8 cellular contexts compared by ENCODE assay signal in the genomic region with DNA sequence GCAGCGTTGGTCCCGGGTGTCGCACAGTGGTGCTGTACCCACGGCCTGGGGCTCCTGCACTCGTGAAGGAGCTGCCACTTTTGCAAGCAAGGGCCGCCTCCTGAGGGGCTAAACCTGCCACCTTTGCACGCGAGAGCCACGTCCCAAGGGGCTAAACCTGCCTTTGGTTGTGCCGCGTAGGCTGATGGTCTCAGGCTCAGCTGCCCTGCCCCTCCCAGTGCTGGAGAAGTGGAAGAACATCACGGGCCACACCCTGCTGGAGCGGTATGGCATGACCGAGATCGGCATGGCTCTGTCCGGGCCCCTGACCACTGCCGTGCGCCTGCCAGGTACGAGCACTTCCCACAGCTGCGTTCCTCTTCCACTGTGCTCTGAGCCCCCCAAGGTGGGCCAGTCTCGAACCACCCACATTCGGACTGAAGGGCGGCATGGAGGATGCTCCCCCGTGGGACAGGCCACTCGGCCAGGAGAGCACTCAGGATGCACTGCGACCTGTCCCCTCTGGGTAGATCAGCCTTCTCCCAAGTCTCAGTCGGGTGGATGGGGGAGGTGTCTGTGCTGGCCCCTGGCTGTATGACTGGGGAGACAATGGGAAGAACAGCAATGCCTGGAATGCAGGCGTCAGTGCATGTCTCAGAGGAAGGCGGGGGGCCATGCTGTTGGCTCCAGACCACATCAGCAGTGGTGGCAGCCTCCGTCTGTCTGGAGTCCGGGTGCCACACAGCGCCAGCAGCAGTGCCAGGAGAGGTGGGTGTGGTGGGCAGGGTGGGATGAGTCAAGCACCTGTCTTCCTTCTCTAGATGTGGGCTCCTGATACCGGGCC. TPM values are rescaled to one million over a fixed set of nuclear protein-coding genes. Genes with fewer than 3 reads are reported as not detected.
DNase-seq lines count a peak whose midpoint lies in the region; ATAC-seq and TF ChIP-seq lines count a peak whose summit lies in the region.

No MANE protein-coding gene starts in this region.

- no peak for ATAC-seq in left colon

- H3K36me3 ChIP-seq in GM06990 (ENCODE audit: control insufficient read depth, insufficient read depth, low read length) = peaks cover 29% of the 10 kb centered on the region
- peaks cover 3% of the 10 kb centered on the region; the same call in 1 of the 2 replicates for H3K36me3 ChIP-seq in SJCRH30

- H3K27me3 ChIP-seq in GM06990 (replicated peaks; ENCODE audit: control insufficient read depth, insufficient read depth, low read length) (no peaks in the 10 kb centered on the region), SJCRH30 (no peaks in the 10 kb centered on the region)

- no peak for TF ChIP-seq CTCF in GM06990 (IDR thresholded peaks at IDR 0.05; ENCODE audit: insufficient read depth, low read length, poor library complexity, severe bottlenecking)

- DNase-seq in GM06990 (ENCODE audit: extremely low read depth, insufficient read length) (peak; percentile 26), SJCRH30 (peak in 1 of 2 experiments; percentile 27), dermis blood vessel endothelial cell (peak; percentile 61), posterior vena cava (ENCODE audit: low spot score) (peak; percentile 79), DMS 273 (lab: John Stamatoyannopoulos, UW; ENCODE audit: unreplicated experiment) (no peak), left colon (no peak), NCI-H2171 treated with DMSO at 0.1 percent for 48 hours (lab: John Stamatoyannopoulos, UW) (no peak), NCI-H748 (lab: John Stamatoyannopoulos, UW; ENCODE audit: unreplicated experiment) (no peak)

- no peaks in the 10 kb centered on the region for H3K9me3 ChIP-seq in SJCRH30 (replicated peaks)

- H3K4me1 ChIP-seq in SJCRH30 = peaks cover 13% of the 10 kb centered on the region

- intact Hi-C loops in posterior vena cava (cut with DNase I) (no loop called here), left colon (cut with DNase I, micrococcal nuclease) (no loop called here)

- peak overlapping the region; percentile 49 for H3K4me3 ChIP-seq in GM06990 (replicated peaks; ENCODE audit: low read depth, low read length)
- no peak overlapping the region; the same call in 1 of the 2 replicates for H3K4me3 ChIP-seq in SJCRH30

- H3K27ac ChIP-seq in SJCRH30 = 0 out of 2 replicates have a peak overlapping the region, but pooled peaks have one; percentile 7

RNA-seq across cellular contexts. Expression of gene ACSF3, which starts 20.7 kb away (rescaled TPM):
- total RNA-seq in SJCRH30 (2014; rRNA removed; shearing (Covaris generic)) = 9.2 and 11.8 TPM in 2 replicates
- total RNA-seq in dermis blood vessel endothelial cell (27.2 and 33.6 TPM in 2 replicates), posterior vena cava (10 to 100 TPM; 19.1 to 21.4 TPM), left colon (10 to 100 TPM; 55.6 to 62.9 TPM)

RNA-seq across cellular contexts. Expression of gene CDH15, which starts 57.2 kb away (rescaled TPM):
- total RNA-seq in SJCRH30 (2014; rRNA removed; shearing (Covaris generic)) = 162 and 186 TPM in 2 replicates
- total RNA-seq in dermis blood vessel endothelial cell = 0.05 TPM in 1 of 2 replicates, not detected in the other
- total RNA-seq in posterior vena cava = under 1 TPM in 1 of 2 donors, not detected in 1; 0.46 TPM
- not detected for total RNA-seq in left colon

Comparison
In these comparisons a context has a peak if more than half of its experiments do, and no peak if none do; other contexts are left out.
1. DNase-seq: peak in GM06990 (single experiment), dermis blood vessel endothelial cell (single experiment) and posterior vena cava (single experiment); none in DMS 273 (single experiment), left colon (0 of 2), NCI-H2171 treated with DMSO at 0.1 percent for 48 hours (single experiment) and NCI-H748 (single experiment).
2. RNA of gene CDH15, which starts 57.2 kb away (total RNA-seq): 162 to 186 TPM in SJCRH30; 0.46 TPM in posterior vena cava, not detected in left colon and 0.05 TPM in dermis blood vessel endothelial cell; every median in the first group is over 100 times any median in the second.